In genomic region chr12:109452489-109452888, GRCh38 we compare ENCODE assay signal across 33 cellular contexts. TPM values are rescaled to one million over a fixed set of nuclear protein-coding genes. Genes with fewer than 3 reads are reported as not detected.
DNase-seq lines count a peak whose midpoint lies in the region; TF ChIP-seq lines count a peak whose summit lies in the region.
"Had no signal": no experiment of that assay in that cellular context is flagged by ENCODE, and none has a peak within 500 bp of the region (broad histone marks: within the 10 kb centered on the region; RNA-seq: fewer than 3 reads in every experiment).

No MANE protein-coding gene starts in this region.

- POLR2A ChIA-PET in activated CD4-positive, alpha-beta T cell treated with anti-CD3 and anti-CD28 coated beads, Interleukin-2, amount 10 ng/mL, durations not matched to agents 7 days and 5 days (lab: Charles Lee) = no interaction called here

- H3K36me3 Mint-ChIP-seq in activated CD4-positive, alpha-beta T cell treated with anti-CD3 and anti-CD28 coated beads, Interleukin-2, amount 10 ng/mL, durations not matched to agents 7 days and 5 days (ENCODE audit: low read depth) = peaks cover 27% of the 10 kb centered on the region

- H3K27me3 Mint-ChIP-seq in activated CD4-positive, alpha-beta T cell treated with anti-CD3 and anti-CD28 coated beads, Interleukin-2, amount 10 ng/mL, durations not matched to agents 7 days and 5 days = no peaks in the 10 kb centered on the region
- H3K27me3 Mint-ChIP-seq: activated naive CD8-positive, alpha-beta T cell treated with anti-CD3 and anti-CD28 coated beads, Interleukin-2, amount 10 ng/mL, durations not matched to agents 7 days and 5 days; B cell; CD4-positive, alpha-beta memory T cell had no signal

- H3K27ac Mint-ChIP-seq in activated CD4-positive, alpha-beta T cell treated with anti-CD3 and anti-CD28 coated beads, Interleukin-2, amount 10 ng/mL, durations not matched to agents 7 days and 5 days = peak overlapping the region; percentile 20
- H3K27ac Mint-ChIP-seq: activated naive CD8-positive, alpha-beta T cell treated with anti-CD3 and anti-CD28 coated beads, Interleukin-2, amount 10 ng/mL, durations not matched to agents 7 days and 5 days; B cell had no signal

- 72 to 88% methylated on average over 2 of the region's 2 CpGs for WGBS in thyroid gland, 2 donors
- 73 to 95% (median 88%) methylated on average over 2 of the region's 2 CpGs for WGBS in spleen, 5 donors

- H3K27ac ChIP-seq in ascending aorta (peak overlapping the region; percentile 6 to 41), muscle layer of colon (ENCODE audit: low read depth, low read length) (peak overlapping the region; percentile 75), thyroid gland (peak overlapping the region; percentile 21 to 100 (median 99)), spleen (peak overlapping the region in 4 of 8 donors; percentile 13 to 68 (median 51))
- H3K27ac ChIP-seq: HL-60, neutrophil, psoas muscle, SJCRH30, suprapubic skin had no signal

- H3K27me3 ChIP-seq in ascending aorta (no peaks in the 10 kb centered on the region), muscle layer of colon (ENCODE audit: control insufficient read depth in 1 of 2, insufficient read depth in 2 of 2, low read length in 2 of 2) (no peaks in the 10 kb centered on the region), thyroid gland (no peaks in the 10 kb centered on the region), spleen (replicated peaks in 1 of 7) (no peaks in the 10 kb centered on the region)
- H3K27me3 ChIP-seq: neutrophil, SJCRH30, suprapubic skin, uterus had no signal

- no peaks in the 10 kb centered on the region for H3K9me3 ChIP-seq in ascending aorta
- H3K9me3 ChIP-seq in muscle layer of colon (ENCODE audit: low read length) = no peaks in the 10 kb centered on the region
- H3K9me3 ChIP-seq in thyroid gland = no peaks in the 10 kb centered on the region
- H3K9me3 ChIP-seq in spleen = no peaks in the 10 kb centered on the region
- H3K9me3 ChIP-seq: left ventricle myocardium inferior, neutrophil, psoas muscle, SJCRH30, suprapubic skin, uterus had no signal

- peaks cover 0 to 22% of the 10 kb centered on the region in 2 donors for H3K4me1 ChIP-seq in ascending aorta
- H3K4me1 ChIP-seq in muscle layer of colon (ENCODE audit: insufficient read depth, low read length) = peaks cover 60% of the 10 kb centered on the region
- peaks cover 50 to 57% of the 10 kb centered on the region in 2 donors for H3K4me1 ChIP-seq in thyroid gland
- peaks cover 0 to 42% (median 11%) of the 10 kb centered on the region in 6 donors for H3K4me1 ChIP-seq in spleen
- H3K4me1 ChIP-seq: psoas muscle, SJCRH30, suprapubic skin had no signal

- peaks cover 69 to 79% of the 10 kb centered on the region in 2 donors for H3K36me3 ChIP-seq in ascending aorta
- H3K36me3 ChIP-seq in muscle layer of colon (ENCODE audit: insufficient read depth, low read length) = peaks cover 66% of the 10 kb centered on the region
- peaks cover 38 to 42% of the 10 kb centered on the region in 2 donors for H3K36me3 ChIP-seq in thyroid gland
- peaks cover 5 to 100% (median 89%) of the 10 kb centered on the region in 6 donors for H3K36me3 ChIP-seq in spleen
- H3K36me3 ChIP-seq: uterus had no signal

- CTCF ChIA-PET in activated CD4-positive, alpha-beta T cell treated with anti-CD3 and anti-CD28 coated beads, Interleukin-2, amount 10 ng/mL, durations not matched to agents 7 days and 5 days (lab: Charles Lee) = interaction anchor here (1.3 kb wide), 1 partner anchor 9 kb away, joined by 3 read pairs; no protein-coding TSS in a partner anchor

- H3K4me1 Mint-ChIP-seq in activated CD4-positive, alpha-beta T cell treated with anti-CD3 and anti-CD28 coated beads, Interleukin-2, amount 10 ng/mL, durations not matched to agents 7 days and 5 days = peaks cover 6% of the 10 kb centered on the region
- H3K4me1 Mint-ChIP-seq: activated naive CD8-positive, alpha-beta T cell treated with anti-CD3 and anti-CD28 coated beads, Interleukin-2, amount 10 ng/mL, durations not matched to agents 7 days and 5 days; B cell; CD4-positive, alpha-beta memory T cell had no signal

- H3K4me3 ChIP-seq in ascending aorta (no peak overlapping the region), muscle layer of colon (ENCODE audit: low read depth in 1 of 2, low read length in 2 of 2) (no peak overlapping the region), thyroid gland (replicated peaks in 1 of 3) (no peak overlapping the region), spleen (no peak overlapping the region)
- H3K4me3 ChIP-seq: left ventricle myocardium inferior, psoas muscle, SJCRH30, suprapubic skin, uterus had no signal

- no peak for TF ChIP-seq CTCF in ascending aorta (IDR thresholded peaks at IDR 0.05)
- TF ChIP-seq CTCF in thyroid gland (IDR thresholded peaks at IDR 0.05) = no peak
- no peak for TF ChIP-seq CTCF in spleen (IDR thresholded peaks at IDR 0.05 in 8 of 11, conservative IDR thresholded peaks at IDR 0.05 in 3 of 11)

- no peak overlapping the region for H3K9ac ChIP-seq in muscle layer of colon (ENCODE audit: low read length)

- no peak for DNase-seq in activated CD4-positive, alpha-beta T cell treated with anti-CD3 and anti-CD28 coated beads, Interleukin-2, amount 10 ng/mL, durations not matched to agents 7 days and 5 days
- no peak for DNase-seq in activated CD4-positive, alpha-beta T cell treated with anti-CD3 and anti-CD28 coated beads for 4 hours
- DNase-seq in ascending aorta (ENCODE audit: low spot score in 2 of 2) (no peak), thyroid gland (no peak), spleen (no peak), mesenteric fat pad (ENCODE audit: low spot score) (no peak)
- DNase-seq in stimulated activated CD4-positive, alpha-beta T cell treated with anti-CD3 and anti-CD28 coated beads, Interleukin-12 subunit alpha, Interleukin-12 subunit beta, amount 100 ng/mL, for 4 hours = no peak
- DNase-seq: activated CD4-positive, alpha-beta T cell treated with anti-CD3 and anti-CD28 coated beads, Interleukin-2, amount 50 U/mL, for 1 hour; activated gamma-delta T cell; activated naive CD8-positive, alpha-beta T cell treated with anti-CD3 and anti-CD28 coated beads, Interleukin-2, amount 10 ng/mL, durations not matched to agents 7 days and 5 days; activated T-cell treated with anti-CD3 and anti-CD28 coated beads, Interleukin-2, amount 50 U/mL, for 4 hours; CD4-positive, alpha-beta memory T cell; EL; foreskin fibroblast; HCEC 1CT; islet precursor cell; KBM-7; left ventricle myocardium inferior; mesendoderm; NCI-H1105; NCI-H2029 treated with DMSO at 0.1 percent for 48 hours; NCI-H226; psoas muscle; SJCRH30; stimulated activated naive CD4-positive, alpha-beta T cell; T-helper 9 cell; uterus; WERI-Rb-1 had no signal

- intact Hi-C loops in ascending aorta (cut with DNase I) = no loop called here
- intact Hi-C loops in thyroid gland (cut with DNase I) = no loop called here
- intact Hi-C loops in spleen (cut with DNase I; ENCODE audit: low total_unique reads) = no loop called here

- H3K9me3 Mint-ChIP-seq in activated CD4-positive, alpha-beta T cell treated with anti-CD3 and anti-CD28 coated beads, Interleukin-2, amount 10 ng/mL, durations not matched to agents 7 days and 5 days = no peaks in the 10 kb centered on the region
- H3K9me3 Mint-ChIP-seq: activated naive CD8-positive, alpha-beta T cell treated with anti-CD3 and anti-CD28 coated beads, Interleukin-2, amount 10 ng/mL, durations not matched to agents 7 days and 5 days; activated T-cell treated with anti-CD3 and anti-CD28 coated beads, Interleukin-2, amount 50 U/mL, for 4 hours; CD4-positive, alpha-beta memory T cell had no signal

- no peak overlapping the region for H3K4me3 Mint-ChIP-seq in activated CD4-positive, alpha-beta T cell treated with anti-CD3 and anti-CD28 coated beads, Interleukin-2, amount 10 ng/mL, durations not matched to agents 7 days and 5 days
- H3K4me3 Mint-ChIP-seq: activated naive CD8-positive, alpha-beta T cell treated with anti-CD3 and anti-CD28 coated beads, Interleukin-2, amount 10 ng/mL, durations not matched to agents 7 days and 5 days; activated T-cell treated with anti-CD3 and anti-CD28 coated beads, Interleukin-2, amount 50 U/mL, for 4 hours; B cell; CD4-positive, alpha-beta memory T cell had no signal

- TF ChIP-seq POLR2A in thyroid gland (IDR thresholded peaks at IDR 0.05) (no peak), spleen (IDR thresholded peaks at IDR 0.05) (no peak)

RNA-seq across cellular contexts. Expression of gene KCTD10, which starts 24.6 kb away (rescaled TPM):
- 10 to 100 TPM; 35.0 to 41.8 TPM for total RNA-seq in activated CD4-positive, alpha-beta T cell treated with anti-CD3 and anti-CD28 coated beads, Interleukin-2, amount 10 ng/mL, durations not matched to agents 7 days and 5 days
- total RNA-seq in ascending aorta (102 TPM), thyroid gland (100 to 1,000 TPM in 1 of 4 donors, 10 to 100 TPM in 3; 70.3 to 149 (median 85.4) TPM), spleen (10 to 100 TPM; 43.4 to 72.5 (median 49.9) TPM), mesenteric fat pad (103 TPM)
- polyA plus RNA-seq in spleen = 10 to 100 TPM; 10.4 to 20.6 (median 11.7) TPM

RNA-seq across cellular contexts. Expression of gene UBE3B, which starts 24.9 kb away (rescaled TPM):
- total RNA-seq in activated CD4-positive, alpha-beta T cell treated with anti-CD3 and anti-CD28 coated beads, Interleukin-2, amount 10 ng/mL, durations not matched to agents 7 days and 5 days = 10 to 100 TPM; 35.5 to 37.4 TPM
- 19.1 TPM for total RNA-seq in ascending aorta
- 10 to 100 TPM; 52.2 to 72.5 (median 65.5) TPM for total RNA-seq in thyroid gland
- 10 to 100 TPM; 33.1 to 63.1 (median 43.1) TPM for total RNA-seq in spleen
- polyA plus RNA-seq in spleen = 1 to 10 TPM; 5.7 to 9.2 (median 6.9) TPM
- 30.5 TPM for total RNA-seq in mesenteric fat pad
